In genomic region chr2:178047391-178047790, GRCh38 we compare ENCODE assay signal across 36 cellular contexts. TPM values are rescaled to one million over a fixed set of nuclear protein-coding genes. Genes with fewer than 3 reads are reported as not detected.
"Had no signal": no experiment of that assay in that cellular context is flagged by ENCODE, and none has a peak within 500 bp of the region (broad histone marks: within the 10 kb centered on the region; RNA-seq: fewer than 3 reads in every experiment).

No MANE protein-coding gene starts in this region.

- ATAC-seq: activated naive CD4-positive, alpha-beta T cell treated with anti-CD3 and anti-CD28 coated beads, Interleukin-2, amount 50 U/mL, for 72 hours; activated naive CD8-positive, alpha-beta T cell treated with anti-CD3 and anti-CD28 coated beads, Interleukin-2, amount 50 U/mL, for 24 hours; activated T-cell treated with anti-CD3 and anti-CD28 coated beads, Interleukin-2, amount 50 U/mL, for 4 hours; activated T-cell treated with anti-CD3 and anti-CD28 coated beads, Interleukin-2, amount 50 U/mL, for 72 hours; activated T-helper 17 cell treated with anti-CD3 and anti-CD28 coated beads, Interleukin-2, amount 50 U/mL, for 72 hours; body of pancreas had no signal

- DNase-seq: activated effector memory CD4-positive, alpha-beta T cell treated with anti-CD3 and anti-CD28 coated beads, Interleukin-2, amount 50 U/mL, for 16 hours; activated effector memory CD4-positive, alpha-beta T cell treated with Interleukin-2 at 50 U/mL for 16 hours; activated gamma-delta T cell; activated gamma-delta T cell treated with Interleukin-2 at 50 U/mL for 16 hours; activated naive CD4-positive, alpha-beta T cell; activated naive CD4-positive, alpha-beta T cell treated with anti-CD3 and anti-CD28 coated beads for 36 hours; activated naive CD4-positive, alpha-beta T cell treated with anti-CD3 and anti-CD28 coated beads, Interleukin-2, amount 10 ng/mL, durations not matched to agents 7 days and 5 days; activated naive CD4-positive, alpha-beta T cell treated with anti-CD3 and anti-CD28 coated beads, Interleukin-2, amount 50 U/mL, for 16 hours; activated naive CD4-positive, alpha-beta T cell treated with Interleukin-2 at 50 U/mL for 16 hours; activated naive CD8-positive, alpha-beta T cell treated with anti-CD3 and anti-CD28 coated beads for 36 hours; activated naive CD8-positive, alpha-beta T cell treated with anti-CD3 and anti-CD28 coated beads, Interleukin-2, amount 10 ng/mL, durations not matched to agents 7 days and 5 days; activated naive CD8-positive, alpha-beta T cell treated with anti-CD3 and anti-CD28 coated beads, Interleukin-2, amount 50 U/mL, for 24 hours; activated T-cell treated with anti-CD3 and anti-CD28 coated beads, Interleukin-2, amount 50 U/mL, for 1 hour; activated T-cell treated with anti-CD3 and anti-CD28 coated beads, Interleukin-2, amount 50 U/mL, for 24 hours; activated T-cell treated with anti-CD3 and anti-CD28 coated beads, Interleukin-2, amount 50 U/mL, for 4 hours; activated T-cell treated with anti-CD3 and anti-CD28 coated beads, Interleukin-2, amount 50 U/mL, for 48 hours; activated T-cell treated with anti-CD3 and anti-CD28 coated beads, Interleukin-2, amount 50 U/mL, for 72 hours; adrenal gland; amniotic stem cell; amygdala; anterior cingulate cortex; aorta; body of pancreas; brain microvascular endothelial cell; caudate nucleus; central memory CD4-positive, alpha-beta T cell; cerebellar nuclear complex had no signal

- H3K4me1 ChIP-seq: adrenal gland, ascending aorta, breast epithelium had no signal

- H3K27ac ChIP-seq: adrenal gland, ascending aorta, body of pancreas, brain microvascular endothelial cell, breast epithelium, cardiac muscle cell had no signal

- H3K4me3 ChIP-seq: adrenal gland, ascending aorta, body of pancreas, breast epithelium, cardiac muscle cell had no signal

- H3K27me3 ChIP-seq: adrenal gland, ascending aorta, body of pancreas, brain microvascular endothelial cell, breast epithelium, cardiac muscle cell had no signal

- H3K36me3 ChIP-seq: adrenal gland, ascending aorta, brain microvascular endothelial cell, breast epithelium, cardiac muscle cell had no signal

- H3K9me3 ChIP-seq: adrenal gland, ascending aorta, body of pancreas, breast epithelium had no signal

- FAIRE-seq: astrocyte, bronchial epithelial cell had no signal

RNA-seq across cellular contexts. Expression of gene PDE11A, which starts 25.2 kb away (rescaled TPM):
- total RNA-seq: activated naive CD4-positive, alpha-beta T cell treated with anti-CD3 and anti-CD28 coated beads for 36 hours; activated naive CD4-positive, alpha-beta T cell treated with anti-CD3 and anti-CD28 coated beads, Interleukin-2, amount 50 U/mL, for 72 hours; activated naive CD8-positive, alpha-beta T cell treated with anti-CD3 and anti-CD28 coated beads, Interleukin-2, amount 10 ng/mL, durations not matched to agents 7 days and 5 days; activated T-cell treated with anti-CD3 and anti-CD28 coated beads, Interleukin-2, amount 50 U/mL, for 4 hours; activated T-cell treated with anti-CD3 and anti-CD28 coated beads, Interleukin-2, amount 50 U/mL, for 72 hours; activated T-helper 1 cell treated with anti-CD3 and anti-CD28 coated beads, Interleukin-12 subunit alpha, Interleukin-12 subunit beta, Interleukin-2, Interleukin-4 antibody, amounts not matched to agents 30 ng/mL and 10 ng/mL and 1 ng/mL, durations not matched to agents 14 hours and 24 hours and 36 hours; activated T-helper 2 cell treated with anti-CD3 and anti-CD28 coated beads, Interferon-gamma antibody, Interleukin-2, Interleukin-4, amounts not matched to agents 10 μg/mL and 5 μg/mL and 100 μg/mL, durations not matched to agents 14 hours and 24 hours and 36 hours; bronchial epithelial cell had no signal
